In genomic region chr4:6892190-6892908, GRCh38 we compare ENCODE assay signal across 8 cellular contexts. TPM values are rescaled to one million over a fixed set of nuclear protein-coding genes. Genes with fewer than 3 reads are reported as not detected.
DNase-seq lines count a peak whose midpoint lies in the region; ATAC-seq, FAIRE-seq and TF ChIP-seq lines count a peak whose summit lies in the region.

No MANE protein-coding gene starts in this region.

- DNase-seq in Ammon's horn (ENCODE audit: low spot score) = peak; percentile 61
- peak; percentile 74 for DNase-seq in H9
- DNase-seq in activated CD4-positive, alpha-beta T cell treated with anti-CD3 and anti-CD28 coated beads, Interleukin-2, amount 10 ng/mL, durations not matched to agents 7 days and 5 days = peak; percentile 55
- peak; percentile 48 for DNase-seq in foreskin melanocyte
- DNase-seq in pancreas = peak in 1 of 6 donors; percentile 38
- DNase-seq in NCI-H1048 (lab: John Stamatoyannopoulos, UW) = no peak
- no peak for DNase-seq in HCEC 1CT

- H2BK12ac ChIP-seq in H9 (ENCODE audit: insufficient read length, low read depth, low read length) = no peak overlapping the region

- peak; percentile 45; the same call in 2 of the 3 replicates for TF ChIP-seq CTCF in H9 (conservative IDR thresholded peaks at IDR 0.05)
- TF ChIP-seq CTCF in pancreas (IDR thresholded peaks at IDR 0.05) = no peak

- no peak overlapping the region for H3K4me3 ChIP-seq in pancreas

- H2BK20ac ChIP-seq in H9 (ENCODE audit: low read depth, low read length, poor library complexity, severe bottlenecking) = no peak overlapping the region

- H3K79me2 ChIP-seq in H9 (ENCODE audit: insufficient read depth, low read length) = no peaks in the 10 kb centered on the region

- peaks cover 9 to 11% of the 10 kb centered on the region in 2 experiments; a peak in 4 of 5 replicates for H3K9me3 Mint-ChIP-seq in H9
- peaks cover 10% of the 10 kb centered on the region for H3K9me3 Mint-ChIP-seq in activated CD4-positive, alpha-beta T cell treated with anti-CD3 and anti-CD28 coated beads, Interleukin-2, amount 10 ng/mL, durations not matched to agents 7 days and 5 days

- no peaks in the 10 kb centered on the region for H3K9me3 ChIP-seq in H9 (ENCODE audit: control insufficient read depth, low read depth, low read length)
- H3K9me3 ChIP-seq in pancreas = no peaks in the 10 kb centered on the region

- H3K27me3 Mint-ChIP-seq in H9 (ENCODE audit: low read depth) = peaks cover 4% of the 10 kb centered on the region; the same call in 1 of the 2 replicates
- H3K27me3 Mint-ChIP-seq in activated CD4-positive, alpha-beta T cell treated with anti-CD3 and anti-CD28 coated beads, Interleukin-2, amount 10 ng/mL, durations not matched to agents 7 days and 5 days = no peaks in the 10 kb centered on the region

- no peak overlapping the region for H2BK15ac ChIP-seq in H9 (ENCODE audit: low read depth, low read length)

- peaks cover 6 to 9% (median 8%) of the 10 kb centered on the region in 3 experiments; a peak in 5 of 7 replicates for H3K36me3 Mint-ChIP-seq in H9 (ENCODE audit: insufficient read depth in 1 of 3, low read depth in 3 of 3)
- peaks cover 10% of the 10 kb centered on the region for H3K36me3 Mint-ChIP-seq in activated CD4-positive, alpha-beta T cell treated with anti-CD3 and anti-CD28 coated beads, Interleukin-2, amount 10 ng/mL, durations not matched to agents 7 days and 5 days (ENCODE audit: low read depth)

- no peak overlapping the region for H3K56ac ChIP-seq in H9 (ENCODE audit: insufficient read length, low read depth, low read length)

- intact Hi-C loops in pancreas (cut with DNase I) = no loop called here

- no peak overlapping the region for H2AK5ac ChIP-seq in H9 (ENCODE audit: insufficient read length, low read length)

- H2BK5ac ChIP-seq in H9 (ENCODE audit: insufficient read length, low read length) = no peak overlapping the region

- CTCF ChIA-PET in activated CD4-positive, alpha-beta T cell treated with anti-CD3 and anti-CD28 coated beads, Interleukin-2, amount 10 ng/mL, durations not matched to agents 7 days and 5 days (lab: Charles Lee) = interaction anchor here (0.9 to 1.5 kb wide), 14 partner anchors 11 to 217 kb away, joined by 3 to 6 read pairs (median 4); a partner anchor contains a TSS

- no peaks in the 10 kb centered on the region for H3K79me1 ChIP-seq in H9 (ENCODE audit: insufficient read depth, low read depth, low read length, poor library complexity, severe bottlenecking)

- H3K4me2 ChIP-seq in H9 (ENCODE audit: insufficient read depth, insufficient read length, low read length) = no peak overlapping the region

- H3K14ac ChIP-seq in H9 (ENCODE audit: insufficient read depth, low read length) = no peak overlapping the region

- ATAC-seq in pancreas (peak in 3 of 4 donors; percentile 42 to 54 (median 48)), HG03442 (IDR thresholded peaks at IDR 0.05; ENCODE audit: unreplicated experiment) (no peak)

- peaks cover 0 to 10% of the 10 kb centered on the region in 2 experiments; a peak in 3 of 4 replicates for H3K4me1 Mint-ChIP-seq in H9
- H3K4me1 Mint-ChIP-seq in activated CD4-positive, alpha-beta T cell treated with anti-CD3 and anti-CD28 coated beads, Interleukin-2, amount 10 ng/mL, durations not matched to agents 7 days and 5 days = peaks cover 38% of the 10 kb centered on the region

- no peak for FAIRE-seq in pancreas (lab: Jason Lieb, UNC)

- WGBS in H9 (ENCODE audit: extremely low coverage, insufficient read length, low lambda C conversion rate) = no CpG with 5 or more reads among the region's 20 CpGs
- WGBS in pancreas, 2 donors = 76 to 80% methylated on average over 20 of the region's 20 CpGs

- POLR2A ChIA-PET in activated CD4-positive, alpha-beta T cell treated with anti-CD3 and anti-CD28 coated beads, Interleukin-2, amount 10 ng/mL, durations not matched to agents 7 days and 5 days (lab: Charles Lee) = no interaction called here

- no peaks in the 10 kb centered on the region for H3K4me1 ChIP-seq in H9 (ENCODE audit: insufficient read depth, low read length)
- H3K4me1 ChIP-seq in pancreas = peaks cover 0 to 15% (median 0%) of the 10 kb centered on the region in 3 donors

- no peak overlapping the region for H4K5ac ChIP-seq in H9 (ENCODE audit: insufficient read length, low read depth, low read length)

- no peaks in the 10 kb centered on the region for H4K20me1 ChIP-seq in H9 (ENCODE audit: control insufficient read depth, insufficient read depth, insufficient read length)

- no peak overlapping the region for H3K23ac ChIP-seq in H9 (ENCODE audit: insufficient read length, low read depth, low read length)

- H4K8ac ChIP-seq in H9 (replicated peaks; ENCODE audit: insufficient read length, low read depth, low read length) = no peak overlapping the region

- no peak overlapping the region for H2AFZ ChIP-seq in H9 (ENCODE audit: low read length)

- no peak overlapping the region for H2BK120ac ChIP-seq in H9 (ENCODE audit: low read depth, low read length, poor library complexity, severe bottlenecking)

- H3K4ac ChIP-seq in H9 (ENCODE audit: low read depth, low read length) = no peak overlapping the region

- no peaks in the 10 kb centered on the region for H3K36me3 ChIP-seq in pancreas

- no peak overlapping the region for H3T11ph ChIP-seq in H9 (ENCODE audit: low read length)

- no peaks in the 10 kb centered on the region for H3K27me3 ChIP-seq in H9 (ENCODE audit: insufficient read depth, low read length)
- H3K27me3 ChIP-seq in pancreas = no peaks in the 10 kb centered on the region

- no peak overlapping the region; a peak in 1 of 7 replicates for H3K27ac Mint-ChIP-seq in H9
- H3K27ac Mint-ChIP-seq in activated CD4-positive, alpha-beta T cell treated with anti-CD3 and anti-CD28 coated beads, Interleukin-2, amount 10 ng/mL, durations not matched to agents 7 days and 5 days = peak overlapping the region; percentile 83

- no peak overlapping the region for H3K4me3 Mint-ChIP-seq in H9
- peak overlapping the region; percentile 17 for H3K4me3 Mint-ChIP-seq in activated CD4-positive, alpha-beta T cell treated with anti-CD3 and anti-CD28 coated beads, Interleukin-2, amount 10 ng/mL, durations not matched to agents 7 days and 5 days

- no peaks in the 10 kb centered on the region for H3K23me2 ChIP-seq in H9 (ENCODE audit: insufficient read length, low read depth, low read length, poor library complexity, severe bottlenecking)

- no peak overlapping the region for H4K91ac ChIP-seq in H9 (ENCODE audit: insufficient read length, low read depth, low read length)

- no peak overlapping the region for H3K18ac ChIP-seq in H9 (ENCODE audit: insufficient read length, low read depth, low read length)

- H3K9ac ChIP-seq in H9 (ENCODE audit: extremely low read depth, insufficient read length, low read length) = no peak overlapping the region

- no peak overlapping the region for H3K27ac ChIP-seq in H9 (ENCODE audit: insufficient read length, low read depth, low read length)
- no peak overlapping the region for H3K27ac ChIP-seq in pancreas

RNA-seq across cellular contexts. Expression of gene TBC1D14, which starts 17.3 kb away (rescaled TPM):
- 44.5 and 50.2 TPM in 2 replicates for total RNA-seq in H9 (2021)
- total RNA-seq in activated CD4-positive, alpha-beta T cell treated with anti-CD3 and anti-CD28 coated beads, Interleukin-2, amount 10 ng/mL, durations not matched to agents 7 days and 5 days = 10 to 100 TPM; 50.1 to 50.2 TPM
- total RNA-seq in pancreas = 10 to 100 TPM; 11.6 to 23.9 (median 15.2) TPM
- 10 to 100 TPM in 1 of 2 donors, 1 to 10 TPM in 1; 8.9 to 16.2 TPM for polyA plus RNA-seq in pancreas

Comparison
In these comparisons a context has a peak if more than half of its experiments do, and no peak if none do; other contexts are left out.
1. DNase-seq: peak in Ammon's horn (single experiment), H9 (single experiment), activated CD4-positive, alpha-beta T cell treated with anti-CD3 and anti-CD28 coated beads, Interleukin-2, amount 10 ng/mL, durations not matched to agents 7 days and 5 days (single experiment) and foreskin melanocyte (single experiment); none in NCI-H1048 (single experiment) and HCEC 1CT (single experiment).